Comparison of ENCODE assay signal across 8 cellular contexts in the genomic region with DNA sequence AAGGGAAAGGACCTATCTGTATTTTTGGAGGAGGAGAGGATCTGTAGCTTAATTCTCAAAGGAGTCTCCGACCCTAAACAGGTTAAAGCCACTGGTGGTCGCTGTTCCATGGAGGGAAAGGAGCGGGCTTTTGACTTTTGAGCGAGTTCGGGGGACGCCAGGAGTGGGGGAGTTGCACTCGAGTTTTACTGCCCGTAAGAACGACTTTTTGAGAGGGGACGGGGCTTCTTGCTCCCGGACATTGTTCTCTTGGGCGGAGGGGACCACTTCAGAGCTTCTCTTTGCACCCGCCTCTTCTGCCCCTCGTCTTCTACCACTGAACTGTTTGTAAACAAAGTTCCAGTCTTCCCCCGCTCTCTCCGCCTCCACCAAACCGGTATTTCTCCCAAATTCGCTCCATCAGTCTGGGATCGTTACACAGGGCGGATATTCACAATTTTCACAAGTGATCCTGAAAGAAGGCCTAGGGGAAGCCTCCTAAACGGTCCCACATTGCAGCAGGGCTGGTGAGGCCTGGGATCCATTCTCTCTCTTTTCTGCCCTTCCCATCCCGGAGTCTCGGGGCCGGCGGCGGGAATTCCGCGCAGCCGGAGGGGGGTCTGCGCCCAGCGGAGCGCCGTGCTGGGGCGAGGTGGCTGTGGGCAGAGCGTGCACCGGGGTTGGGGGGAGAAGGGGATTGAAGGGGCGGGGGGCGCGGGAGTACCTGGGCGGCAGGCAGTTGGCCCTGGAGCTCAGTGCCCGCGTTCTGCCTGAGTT. TPM values are rescaled to one million over a fixed set of nuclear protein-coding genes. Genes with fewer than 3 reads are reported as not detected.
A peak's percentile ranks its signal among the peaks of the same experiment; 100 is the strongest.
DNase-seq lines count a peak whose midpoint lies in the region; ATAC-seq and TF ChIP-seq lines count a peak whose summit lies in the region.

No MANE protein-coding gene starts in this region.

- H3K27me3 ChIP-seq in left ventricle myocardium inferior (ENCODE audit: low read depth) = peaks cover 100% of the 10 kb centered on the region
- H3K27me3 ChIP-seq in subcutaneous abdominal adipose tissue (ENCODE audit: control insufficient read depth in 5 of 5, insufficient read depth in 4 of 5, low read length in 5 of 5) = peaks cover 74 to 96% (median 92%) of the 10 kb centered on the region in 5 donors

- H3K36me3 ChIP-seq in left ventricle myocardium inferior (no peaks in the 10 kb centered on the region), SK-N-MC (ENCODE audit: insufficient read depth, low read length) (no peaks in the 10 kb centered on the region), subcutaneous abdominal adipose tissue (ENCODE audit: control insufficient read depth in 5 of 5, insufficient read depth in 5 of 5, low read length in 5 of 5) (no peaks in the 10 kb centered on the region)

- ATAC-seq in left cardiac atrium = no peak
- no peak for ATAC-seq in HG02981 (IDR thresholded peaks at IDR 0.05; ENCODE audit: unreplicated experiment)

- DNase-seq in left ventricle myocardium inferior (no peak), left cardiac atrium (no peak), SK-N-MC (ENCODE audit: low read depth, low spot score) (no peak), fibroblast of the aortic adventitia (ENCODE audit: low read depth) (peak; percentile 43), NCI-H187 (lab: John Stamatoyannopoulos, UW) (no peak), CD1c-positive myeloid dendritic cell (ENCODE audit: extremely low spot score) (no peak)

- no peaks in the 10 kb centered on the region for H3K9me3 ChIP-seq in left ventricle myocardium inferior (replicated peaks)
- H3K9me3 ChIP-seq in SK-N-MC (ENCODE audit: low read depth, low read length) = no peaks in the 10 kb centered on the region
- peaks cover 0 to 3% (median 0%) of the 10 kb centered on the region in 5 donors for H3K9me3 ChIP-seq in subcutaneous abdominal adipose tissue (ENCODE audit: control insufficient read depth in 5 of 5, low read length in 5 of 5)

- H3K9ac ChIP-seq in SK-N-MC (ENCODE audit: insufficient read length) (peak overlapping the region; percentile 68), subcutaneous abdominal adipose tissue (ENCODE audit: low read length in 5 of 5) (no peak overlapping the region)

- H3K4me3 ChIP-seq in left ventricle myocardium inferior = peak overlapping the region; percentile 62
- peak overlapping the region; percentile 92 for H3K4me3 ChIP-seq in SK-N-MC
- H3K4me3 ChIP-seq in fibroblast of the aortic adventitia (ENCODE audit: low read depth, low read length) = peak overlapping the region; percentile 72
- peak overlapping the region in 3 of 5 donors; percentile 32 to 52 (median 36) for H3K4me3 ChIP-seq in subcutaneous abdominal adipose tissue (ENCODE audit: low read depth in 1 of 5, low read length in 5 of 5)

- peaks cover 63% of the 10 kb centered on the region for H3K4me1 ChIP-seq in left ventricle myocardium inferior
- peaks cover 0 to 53% (median 50%) of the 10 kb centered on the region in 5 donors for H3K4me1 ChIP-seq in subcutaneous abdominal adipose tissue (ENCODE audit: control insufficient read depth in 5 of 5, insufficient read depth in 5 of 5, low read length in 5 of 5)

- intact Hi-C loops in left ventricle myocardium inferior (cut with micrococcal nuclease) = no loop called here
- intact Hi-C loops in left cardiac atrium (cut with DNase I) = no loop called here

- TF ChIP-seq CTCF in left ventricle myocardium inferior (IDR thresholded peaks at IDR 0.05; ENCODE audit: borderline replicate concordance) = no peak
- peak; percentile 35 for TF ChIP-seq CTCF in fibroblast of the aortic adventitia (IDR thresholded peaks at IDR 0.05; ENCODE audit: insufficient read depth, low read length)

- H3K27ac ChIP-seq in left ventricle myocardium inferior (replicated peaks) (no peak overlapping the region), SK-N-MC (peak overlapping the region; percentile 23; the same call in 1 of the 2 replicates), subcutaneous abdominal adipose tissue (ENCODE audit: low read depth, low read length) (no peak overlapping the region)

RNA-seq across cellular contexts. Expression of gene DLX2, which starts 6.6 kb away (rescaled TPM):
- total RNA-seq in left ventricle myocardium inferior (not detected), left cardiac atrium (not detected), fibroblast of the aortic adventitia (ENCODE audit: low replicate concordance) (0.72 TPM in 1 of 2 replicates, not detected in the other)

RNA-seq across cellular contexts. Expression of gene DLX1, which starts 10.8 kb away (rescaled TPM):
- total RNA-seq in left ventricle myocardium inferior (not detected), left cardiac atrium (under 1 TPM; 0.15 to 0.16 TPM), fibroblast of the aortic adventitia (ENCODE audit: low replicate concordance) (0.41 and 0.99 TPM in 2 replicates)

Comparison
In these comparisons a context has a peak if more than half of its experiments do, and no peak if none do; other contexts are left out.
1. H3K4me3 ChIP-seq: peak in every context shown above with its lines; median percentile 92 in SK-N-MC; 72 in fibroblast of the aortic adventitia; 62 in left ventricle myocardium inferior; 36 in subcutaneous abdominal adipose tissue.